In the genomic region with DNA sequence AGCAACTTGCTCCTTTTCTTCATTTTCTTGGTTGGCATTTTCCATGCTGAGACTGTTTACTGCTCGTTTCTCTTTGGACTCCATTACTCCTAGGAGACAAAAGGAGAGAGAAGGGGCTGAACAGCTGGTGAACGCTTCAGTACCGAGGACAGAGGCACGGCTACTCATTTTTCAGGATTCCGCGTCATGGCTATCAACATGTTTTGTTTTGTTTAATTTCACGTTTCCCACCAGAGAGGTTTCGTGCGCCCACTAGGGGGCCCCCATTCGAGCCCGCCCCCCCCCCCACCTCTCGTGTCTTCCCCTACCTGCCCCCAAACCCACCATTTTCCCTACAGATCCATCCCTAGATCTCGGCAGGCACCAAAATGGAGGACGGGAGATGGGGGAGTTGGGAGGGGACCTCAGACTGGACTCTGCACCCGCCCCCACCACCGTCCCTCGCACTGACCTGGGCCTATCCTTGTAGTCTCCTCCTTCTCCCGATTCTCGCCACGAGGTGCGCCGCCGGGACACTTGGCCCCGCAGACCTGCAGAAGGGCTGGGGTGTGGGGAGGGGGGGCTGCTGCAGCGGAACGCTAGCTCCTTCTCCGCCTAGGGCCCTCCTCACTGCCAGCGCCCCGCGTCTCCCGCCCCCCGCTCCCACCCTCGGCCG, we compare ENCODE assay signal across 8 cellular contexts. TPM values are rescaled to one million over a fixed set of nuclear protein-coding genes. Genes with fewer than 3 reads are reported as not detected.
DNase-seq lines count a peak whose midpoint lies in the region; ATAC-seq and TF ChIP-seq lines count a peak whose summit lies in the region.

No MANE protein-coding gene starts in this region.

- peaks cover 13% of the 10 kb centered on the region for H3K27me3 Mint-ChIP-seq in activated naive CD8-positive, alpha-beta T cell treated with anti-CD3 and anti-CD28 coated beads, Interleukin-2, amount 10 ng/mL, durations not matched to agents 7 days and 5 days

- no peak for ATAC-seq in activated naive CD8-positive, alpha-beta T cell treated with anti-CD3 and anti-CD28 coated beads, Interleukin-2, amount 10 ng/mL, durations not matched to agents 7 days and 5 days (ENCODE audit: low read depth)
- ATAC-seq in GM18520 (IDR thresholded peaks at IDR 0.05; ENCODE audit: unreplicated experiment) (no peak), GM21515 (IDR thresholded peaks at IDR 0.05; ENCODE audit: unreplicated experiment) (no peak), HG03159 (IDR thresholded peaks at IDR 0.05; ENCODE audit: unreplicated experiment) (no peak)

- CTCF ChIA-PET in BJ (lab: Yijun Ruan, JAX): no interaction called here

- peak overlapping the region; percentile 40 for H3K4me3 Mint-ChIP-seq in activated naive CD8-positive, alpha-beta T cell treated with anti-CD3 and anti-CD28 coated beads, Interleukin-2, amount 10 ng/mL, durations not matched to agents 7 days and 5 days

- no peak for TF ChIP-seq EP300 in stomach (IDR thresholded peaks at IDR 0.05)

- POLR2A ChIA-PET in BJ (lab: Charles Lee): no interaction called here
- POLR2A ChIA-PET in activated naive CD8-positive, alpha-beta T cell treated with anti-CD3 and anti-CD28 coated beads, Interleukin-2, amount 10 ng/mL, durations not matched to agents 7 days and 5 days (lab: Charles Lee): no interaction called here

- no peaks in the 10 kb centered on the region for H3K36me3 Mint-ChIP-seq in activated naive CD8-positive, alpha-beta T cell treated with anti-CD3 and anti-CD28 coated beads, Interleukin-2, amount 10 ng/mL, durations not matched to agents 7 days and 5 days

- H3K27me3 ChIP-seq in BJ (ENCODE audit: control insufficient read depth, insufficient read depth, low read length) (no peaks in the 10 kb centered on the region), MG63 (no peaks in the 10 kb centered on the region), iPS DF 6.9 (ENCODE audit: control insufficient read depth, insufficient read depth, low read length) (no peaks in the 10 kb centered on the region), stomach (peaks cover 0 to 8% (median 0%) of the 10 kb centered on the region in 3 donors)

- H3K9me3 ChIP-seq in MG63: no peaks in the 10 kb centered on the region
- no peaks in the 10 kb centered on the region for H3K9me3 ChIP-seq in iPS DF 6.9 (ENCODE audit: control insufficient read depth, insufficient read depth, low read length)
- no peaks in the 10 kb centered on the region for H3K9me3 ChIP-seq in stomach

- no CpG with 5 or more reads among the region's 34 CpGs for WGBS in iPS DF 6.9 (ENCODE audit: insufficient coverage, insufficient read length)
- 2 to 32% (median 9%) methylated on average over 11 to 28 of the region's 34 CpGs for WGBS in stomach, 5 donors

- no peak for TF ChIP-seq POLR2A in stomach (IDR thresholded peaks at IDR 0.05)

- no peak overlapping the region for H3K27ac ChIP-seq in iPS DF 6.9 (ENCODE audit: low read length)
- peak overlapping the region in 1 of 5 donors; percentile 18 for H3K27ac ChIP-seq in stomach

- DNase-seq in BJ (ENCODE audit: low read depth) (no peak), MG63 (peak; percentile 9), iPS DF 6.9 (ENCODE audit: low read depth, low spot score) (no peak), stomach (no peak)
- DNase-seq in activated naive CD8-positive, alpha-beta T cell treated with anti-CD3 and anti-CD28 coated beads, Interleukin-2, amount 10 ng/mL, durations not matched to agents 7 days and 5 days: no peak

- no peak for TF ChIP-seq CTCF in BJ (IDR thresholded peaks at IDR 0.05; ENCODE audit: insufficient read depth, low read depth, low read length)
- TF ChIP-seq CTCF in stomach (IDR thresholded peaks at IDR 0.05): no peak

- H3K36me3 ChIP-seq in BJ (ENCODE audit: control insufficient read depth, insufficient read depth, low read length) (no peaks in the 10 kb centered on the region), MG63 (no peaks in the 10 kb centered on the region), iPS DF 6.9 (ENCODE audit: control insufficient read depth, insufficient read depth, low read length) (no peaks in the 10 kb centered on the region), stomach (no peaks in the 10 kb centered on the region)

- H3K4me1 Mint-ChIP-seq in activated naive CD8-positive, alpha-beta T cell treated with anti-CD3 and anti-CD28 coated beads, Interleukin-2, amount 10 ng/mL, durations not matched to agents 7 days and 5 days: no peaks in the 10 kb centered on the region

- H3K4me3 ChIP-seq in BJ (ENCODE audit: low read depth, low read length) (peak overlapping the region; percentile 40), MG63 (no peak overlapping the region), iPS DF 6.9 (ENCODE audit: low read length) (peak overlapping the region; percentile 58; the same call in 1 of the 2 replicates), stomach (peak overlapping the region; percentile 34 to 48 (median 38))

- H3K27ac Mint-ChIP-seq in activated naive CD8-positive, alpha-beta T cell treated with anti-CD3 and anti-CD28 coated beads, Interleukin-2, amount 10 ng/mL, durations not matched to agents 7 days and 5 days: no peak overlapping the region

- intact Hi-C loops in stomach (cut with DNase I; ENCODE audit: low total_unique reads): no loop called here

- H3K4me1 ChIP-seq in iPS DF 6.9 (ENCODE audit: control insufficient read depth, insufficient read depth, low read length) (no peaks in the 10 kb centered on the region), stomach (peaks cover 0 to 6% (median 3%) of the 10 kb centered on the region in 4 donors)

- H3K9me3 Mint-ChIP-seq in activated naive CD8-positive, alpha-beta T cell treated with anti-CD3 and anti-CD28 coated beads, Interleukin-2, amount 10 ng/mL, durations not matched to agents 7 days and 5 days: no peaks in the 10 kb centered on the region

RNA-seq across cellular contexts. Expression of gene BEX1, which starts 0.7 kb away (rescaled TPM):
- 23.9 and 38.6 TPM in 2 replicates for polyA plus RNA-seq in BJ (2011; rRNA removed)
- polyA minus RNA-seq in BJ (2011; rRNA and poly(A)+ RNA removed): 3.9 and 6.9 TPM in 2 replicates
- total RNA-seq in MG63 (2014; rRNA removed; shearing (Covaris generic); ENCODE audit: low replicate concordance): 10.9 and 12.3 TPM in 2 replicates
- total RNA-seq in activated naive CD8-positive, alpha-beta T cell treated with anti-CD3 and anti-CD28 coated beads, Interleukin-2, amount 10 ng/mL, durations not matched to agents 7 days and 5 days: not detected
- 10 to 100 TPM in 1 of 5 donors, not detected in 4; 19.5 TPM for total RNA-seq in stomach
- 10 to 100 TPM in 1 of 3 donors, 1 to 10 TPM in 2; 8.4 to 10.3 (median 8.6) TPM for polyA plus RNA-seq in stomach

RNA-seq across cellular contexts. Expression of gene NXF3, which starts 29.6 kb away (rescaled TPM):
- polyA plus RNA-seq in BJ (2011; rRNA removed) (0.83 and 0.93 TPM in 2 replicates), stomach (under 1 TPM in 2 of 3 donors, not detected in 1; 0.38 to 0.62 TPM)
- polyA minus RNA-seq in BJ (2011; rRNA and poly(A)+ RNA removed): 0.46 and 0.47 TPM in 2 replicates
- 0.63 TPM in 1 of 2 replicates, not detected in the other for total RNA-seq in MG63 (2014; rRNA removed; shearing (Covaris generic); ENCODE audit: low replicate concordance)
- not detected for total RNA-seq in activated naive CD8-positive, alpha-beta T cell treated with anti-CD3 and anti-CD28 coated beads, Interleukin-2, amount 10 ng/mL, durations not matched to agents 7 days and 5 days
- total RNA-seq in stomach: 1 to 10 TPM in 1 of 5 donors, not detected in 4; 6.7 TPM
